Comparison of ENCODE assay signal across 20 cellular contexts in genomic region chr9:38298503-38298902, GRCh38.
DNase-seq lines count a peak whose midpoint lies in the region; ATAC-seq and TF ChIP-seq lines count a peak whose summit lies in the region.
"Had no signal": no experiment of that assay in that cellular context is flagged by ENCODE, and none has a peak within 500 bp of the region (broad histone marks: within the 10 kb centered on the region; RNA-seq: fewer than 3 reads in every experiment).

No MANE protein-coding gene starts in this region.

- peaks cover 0 to 15% (median 7%) of the 10 kb centered on the region in 12 donors for H3K4me1 ChIP-seq in heart left ventricle
- H3K4me1 ChIP-seq in adrenal gland (replicated peaks in 1 of 2) = peaks cover 0 to 7% of the 10 kb centered on the region in 2 donors
- H3K4me1 ChIP-seq in psoas muscle = peaks cover 18% of the 10 kb centered on the region
- peaks cover 1% of the 10 kb centered on the region for H3K4me1 ChIP-seq in ovary (ENCODE audit: insufficient read depth)

- peak in 3 of 4 donors; percentile 50 to 87 (median 76) for ATAC-seq in heart left ventricle
- no peak for ATAC-seq in Right ventricle myocardium superior (ENCODE audit: poor library complexity)
- ATAC-seq in psoas muscle = peak in 3 of 4 donors; percentile 68 to 93 (median 85)
- ATAC-seq in HG02623 (IDR thresholded peaks at IDR 0.05; ENCODE audit: unreplicated experiment) = no peak
- ATAC-seq: HCT116 had no signal

- intact Hi-C loops in heart left ventricle (cut with DNase I) (loop anchor here in 1 of 10 donors (10.0 kb wide), 1 partner anchor 114 kb away; no protein-coding TSS in a partner anchor), Right ventricle myocardium superior (cut with DNase I) (loop anchor here (10.0 kb wide), 1 partner anchor 84 kb away; no protein-coding TSS in a partner anchor), adrenal gland (cut with DNase I) (no loop called here), psoas muscle (cut with DNase I) (no loop called here), ovary (cut with DNase I) (no loop called here)

- peaks cover 12% of the 10 kb centered on the region for H3K4me1 Mint-ChIP-seq in glutamatergic neuron (ENCODE audit: low read depth, unreplicated experiment)
- H3K4me1 Mint-ChIP-seq: B cell; CD4-positive, CD25-positive, alpha-beta regulatory T cell had no signal

- 64 to 81% (median 68%) methylated on average over 6 of the region's 6 CpGs for WGBS in heart left ventricle, 4 donors
- WGBS in adrenal gland, 4 donors = 31 to 45% (median 40%) methylated on average over 6 of the region's 6 CpGs
- WGBS in psoas muscle, 3 donors = 26 to 37% (median 29%) methylated on average over 6 of the region's 6 CpGs
- 72 to 81% (median 77%) methylated on average over 6 of the region's 6 CpGs for WGBS in ovary, 3 donors

- no peak overlapping the region for H3K27ac Mint-ChIP-seq in glutamatergic neuron (ENCODE audit: unreplicated experiment)
- H3K27ac Mint-ChIP-seq: B cell; CD4-positive, CD25-positive, alpha-beta regulatory T cell had no signal

- H3K27ac ChIP-seq in heart left ventricle (no peak overlapping the region), adrenal gland (no peak overlapping the region), psoas muscle (no peak overlapping the region), ovary (no peak overlapping the region)

- H3K36me3 Mint-ChIP-seq in glutamatergic neuron (ENCODE audit: unreplicated experiment) = peaks cover 9% of the 10 kb centered on the region
- H3K36me3 Mint-ChIP-seq: CD4-positive, CD25-positive, alpha-beta regulatory T cell had no signal

- no peak for TF ChIP-seq POLR2A in heart left ventricle (IDR thresholded peaks at IDR 0.05)
- no peak for TF ChIP-seq POLR2A in adrenal gland (IDR thresholded peaks at IDR 0.05)
- no peak for TF ChIP-seq POLR2A in ovary (IDR thresholded peaks at IDR 0.05)

- no peak overlapping the region for H3K4me3 ChIP-seq in heart left ventricle
- no peak overlapping the region for H3K4me3 ChIP-seq in adrenal gland
- H3K4me3 ChIP-seq in psoas muscle = no peak overlapping the region
- H3K4me3 ChIP-seq in ovary = no peak overlapping the region

- DNase-seq in heart left ventricle (peak in 2 of 5 donors; percentile 36 to 38), Right ventricle myocardium superior (no peak), adrenal gland (peak; percentile 51 to 89 (median 81)), glutamatergic neuron (peak; percentile 53), psoas muscle (peak in 1 of 2 donors; percentile 33), ovary (no peak), NCI-H226 (no peak)
- DNase-seq: CD4-positive, CD25-positive, alpha-beta regulatory T cell; COR-L47; DMS 273 treated with DMSO at 0.1 percent for 48 hours; NCI-H1417; NCI-H187; NCI-H2107; NCI-H69; OCI-M1; SHP77 treated with DMSO at 0.1 percent for 48 hours; SK-N-SH had no signal

- no peak overlapping the region for H3K4me3 Mint-ChIP-seq in glutamatergic neuron (ENCODE audit: unreplicated experiment)
- H3K4me3 Mint-ChIP-seq: B cell; CD4-positive, CD25-positive, alpha-beta regulatory T cell had no signal

- peaks cover 4% of the 10 kb centered on the region for H3K9me3 Mint-ChIP-seq in glutamatergic neuron (ENCODE audit: unreplicated experiment)
- H3K9me3 Mint-ChIP-seq: CD4-positive, CD25-positive, alpha-beta regulatory T cell had no signal

- H3K27me3 ChIP-seq in heart left ventricle = no peaks in the 10 kb centered on the region
- no peaks in the 10 kb centered on the region for H3K27me3 ChIP-seq in adrenal gland
- no peaks in the 10 kb centered on the region for H3K27me3 ChIP-seq in psoas muscle (ENCODE audit: insufficient read depth in 3 of 3, low read length in 2 of 3)
- no peaks in the 10 kb centered on the region for H3K27me3 ChIP-seq in ovary

- H3K36me3 ChIP-seq in heart left ventricle (no peaks in the 10 kb centered on the region), adrenal gland (replicated peaks in 1 of 2) (no peaks in the 10 kb centered on the region), psoas muscle (ENCODE audit: insufficient read depth in 1 of 2, low read depth in 1 of 2) (no peaks in the 10 kb centered on the region), ovary (no peaks in the 10 kb centered on the region)

- H3K27me3 Mint-ChIP-seq in glutamatergic neuron (ENCODE audit: unreplicated experiment) = peaks cover 8% of the 10 kb centered on the region
- H3K27me3 Mint-ChIP-seq: CD4-positive, CD25-positive, alpha-beta regulatory T cell had no signal

- H3K9me3 ChIP-seq in heart left ventricle (no peaks in the 10 kb centered on the region), adrenal gland (replicated peaks in 1 of 3) (no peaks in the 10 kb centered on the region), psoas muscle (no peaks in the 10 kb centered on the region), ovary (no peaks in the 10 kb centered on the region)
- H3K9me3 ChIP-seq: SK-N-SH had no signal

- no peak for TF ChIP-seq CTCF in heart left ventricle (IDR thresholded peaks at IDR 0.05)
- TF ChIP-seq CTCF in adrenal gland (IDR thresholded peaks at IDR 0.05) = peak in 1 of 6 experiments; percentile 10
- TF ChIP-seq CTCF in glutamatergic neuron (IDR thresholded peaks at IDR 0.05; ENCODE audit: partially characterized antibody, unreplicated experiment) = no peak
- TF ChIP-seq CTCF in psoas muscle (IDR thresholded peaks at IDR 0.05) = no peak
- no peak for TF ChIP-seq CTCF in ovary (IDR thresholded peaks at IDR 0.05)

- no peak for TF ChIP-seq EP300 in ovary (IDR thresholded peaks at IDR 0.05)

Comparison
In these comparisons a context has a peak if more than half of its experiments do, and no peak if none do; other contexts are left out.
1. ATAC-seq: peak in heart left ventricle (3 of 4) and psoas muscle (3 of 4); none in Right ventricle myocardium superior (single experiment) and HG02623 (single experiment).
2. DNase-seq: peak in adrenal gland (7 of 7) and glutamatergic neuron (single experiment); none in Right ventricle myocardium superior (single experiment), ovary (0 of 5) and NCI-H226 (single experiment).